In genomic region chr2:166494140-166494544, GRCh38 we compare ENCODE assay signal across 8 cellular contexts. TPM values are rescaled to one million over a fixed set of nuclear protein-coding genes. Genes with fewer than 3 reads are reported as not detected.
DNase-seq lines count a peak whose midpoint lies in the region; ATAC-seq and TF ChIP-seq lines count a peak whose summit lies in the region.

SCN7A (minus strand) TSS chr2:166494249; CDS start chr2:166477696, 16,553 bp downstream.

- peak within 1 kb of the TSS; percentile 19 to 23 for H3K27ac ChIP-seq in testis

- no peaks in the 10 kb centered on the region for H3K9me3 ChIP-seq in testis

- peaks cover 8% of the 10 kb centered on the region for H3K4me1 ChIP-seq in testis

- H3K36me3 ChIP-seq in kidney epithelial cell (ENCODE audit: control insufficient read depth, insufficient read depth, low read length): no peaks in the 10 kb centered on the region
- H3K36me3 ChIP-seq in testis (ENCODE audit: low read depth, missing control alignments): no peaks in the 10 kb centered on the region

- H3K36me3 Mint-ChIP-seq in brain: no peaks in the 10 kb centered on the region

- peaks cover 35% of the 10 kb centered on the region for H3K4me1 Mint-ChIP-seq in brain

- DNase-seq in DMS79 treated with DMSO at 0.1 percent for 48 hours (lab: John Stamatoyannopoulos, UW): peak; percentile 22
- DNase-seq in DMS79 (lab: John Stamatoyannopoulos, UW): no peak
- DNase-seq in kidney epithelial cell (ENCODE audit: low read depth): peak; percentile 21
- peak; percentile 83 for DNase-seq in testis
- no peak for DNase-seq in activated naive CD4-positive, alpha-beta T cell (lab: John Stamatoyannopoulos, UW)
- DNase-seq in activated CD4-positive, alpha-beta T cell treated with anti-CD3 and anti-CD28 coated beads, Interleukin-2, amount 50 U/mL, for 48 hours: no peak

- WGBS in testis, 2 donors: 2 to 4% methylated on average over 14 of the region's 14 CpGs

- H3K9me3 Mint-ChIP-seq in brain: no peaks in the 10 kb centered on the region

- no peak for TF ChIP-seq CTCF in brain (conservative IDR thresholded peaks at IDR 0.05)
- no peak for TF ChIP-seq CTCF in kidney epithelial cell (IDR thresholded peaks at IDR 0.05; ENCODE audit: insufficient read depth, low read length, poor library complexity, severe bottlenecking)
- no peak for TF ChIP-seq CTCF in testis (IDR thresholded peaks at IDR 0.05)

- ATAC-seq in HG03108 (IDR thresholded peaks at IDR 0.05; ENCODE audit: unreplicated experiment): no peak

- H3K4me3 Mint-ChIP-seq in brain: peak within 1 kb of the TSS; percentile 51 to 88 (median 78)

- no peak for TF ChIP-seq POLR2A in testis (IDR thresholded peaks at IDR 0.05)

- peak within 1 kb of the TSS in 2 of 5 experiments; percentile 15 to 78 for H3K27ac Mint-ChIP-seq in brain

- no peaks in the 10 kb centered on the region for H3K27me3 ChIP-seq in kidney epithelial cell (ENCODE audit: control insufficient read depth, insufficient read depth, low read length)
- H3K27me3 ChIP-seq in testis: no peaks in the 10 kb centered on the region

- peaks cover 2% of the 10 kb centered on the region for H3K27me3 Mint-ChIP-seq in brain

- intact Hi-C loops in testis (cut with DNase I; ENCODE audit: low total_unique reads): no loop called here

- H3K4me3 ChIP-seq in kidney epithelial cell (ENCODE audit: low read depth, low read length): peak within 1 kb of the TSS; percentile 19
- H3K4me3 ChIP-seq in testis: peak within 1 kb of the TSS; percentile 19 to 58

RNA-seq across cellular contexts. Expression of gene SCN7A, which starts in this region (rescaled TPM):
- polyA plus RNA-seq in brain (ENCODE audit: insufficient read depth, low read depth, low replicate concordance): 0.08 TPM
- 0.08 and 0.34 TPM in 2 replicates for total RNA-seq in kidney epithelial cell
- total RNA-seq in testis: 10 to 100 TPM in 1 of 2 donors, 1 to 10 TPM in 1; 8.7 to 13.8 TPM
- polyA plus RNA-seq in testis (ENCODE audit: insufficient read depth, low read depth, low replicate concordance): 3.3 TPM

Comparison
In these comparisons a context has a peak if more than half of its experiments do, and no peak if none do; other contexts are left out.
1. DNase-seq: peak in DMS79 treated with DMSO at 0.1 percent for 48 hours (single experiment) and testis (single experiment); none in DMS79 (single experiment), activated naive CD4-positive, alpha-beta T cell (0 of 4) and activated CD4-positive, alpha-beta T cell treated with anti-CD3 and anti-CD28 coated beads, Interleukin-2, amount 50 U/mL, for 48 hours (0 of 2).
2. Peak in DNase-seq and H3K4me3 ChIP-seq in kidney epithelial cell; RNA of the gene not detected or under 1 TPM.